8 cellular contexts compared by ENCODE assay signal in the genomic region with DNA sequence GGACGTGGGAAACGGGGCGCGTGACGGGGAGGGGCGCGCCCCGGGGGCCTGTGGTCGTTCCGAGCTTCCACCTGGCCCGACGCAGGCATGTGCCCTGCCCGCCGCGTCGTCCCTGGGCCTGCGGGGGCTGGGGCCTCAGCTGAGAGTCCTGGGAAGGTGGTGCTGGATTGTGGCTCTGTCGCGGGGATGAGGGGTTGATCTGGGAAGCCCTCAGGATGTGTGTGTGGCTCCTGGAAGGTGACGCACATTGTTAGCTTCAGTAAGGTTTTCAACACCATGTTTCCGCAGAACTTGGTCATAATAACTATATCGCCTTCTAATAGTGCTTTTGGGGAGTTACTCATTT.
DNase-seq lines count a peak whose midpoint lies in the region; ATAC-seq lines count a peak whose summit lies in the region.

No MANE protein-coding gene starts in this region.

- intact Hi-C loops in left ventricle myocardium superior (cut with micrococcal nuclease): no loop called here

- DNase-seq in activated T-cell treated with anti-CD3 and anti-CD28 coated beads, Interleukin-2, amount 50 U/mL, for 72 hours: peak in 1 of 2 donors; percentile 12
- DNase-seq in activated T-cell treated with anti-CD3 and anti-CD28 coated beads, Interleukin-2, amount 50 U/mL, for 48 hours: no peak
- DNase-seq in left ventricle myocardium superior (no peak), MV-4-11 (lab: John Stamatoyannopoulos, UW) (no peak), SKM-1 treated with dmso at 0.1 percent for 144 hours (lab: John Stamatoyannopoulos, UW; ENCODE audit: unreplicated experiment) (no peak)
- no peak for DNase-seq in stimulated activated effector memory CD8-positive, alpha-beta T cell treated with anti-CD3 and anti-CD28 coated beads, Interleukin-12 subunit alpha, Interleukin-12 subunit beta, amount 100 ng/mL, for 72 hours (ENCODE audit: low spot score in 2 of 2)

- ATAC-seq in activated T-cell treated with anti-CD3 and anti-CD28 coated beads, Interleukin-2, amount 50 U/mL, for 72 hours (replicated peaks in 1 of 2): peak; percentile 8 to 17
- ATAC-seq in HG03196 (IDR thresholded peaks at IDR 0.05; ENCODE audit: unreplicated experiment) (peak; percentile 13), left ventricle myocardium superior (peak; percentile 42)
- ATAC-seq in stimulated activated effector memory CD8-positive, alpha-beta T cell treated with anti-CD3 and anti-CD28 coated beads, Interleukin-12 subunit alpha, Interleukin-12 subunit beta, amount 100 ng/mL, for 72 hours: no peak

- H3K36me3 Mint-ChIP-seq in activated T-cell treated with anti-CD3 and anti-CD28 coated beads, Interleukin-2, amount 50 U/mL, for 72 hours (ENCODE audit: insufficient read depth in 2 of 2): peaks cover 5% of the 10 kb centered on the region in 2 donors
- peaks cover 7% of the 10 kb centered on the region for H3K36me3 Mint-ChIP-seq in activated naive CD8-positive, alpha-beta T cell
- H3K36me3 Mint-ChIP-seq in stimulated activated effector memory CD8-positive, alpha-beta T cell treated with anti-CD3 and anti-CD28 coated beads, Interleukin-12 subunit alpha, Interleukin-12 subunit beta, amount 100 ng/mL, for 72 hours: peaks cover 10% of the 10 kb centered on the region

- H3K4me3 Mint-ChIP-seq in activated T-cell treated with anti-CD3 and anti-CD28 coated beads, Interleukin-2, amount 50 U/mL, for 72 hours: peak overlapping the region; percentile 87 to 89
- H3K4me3 Mint-ChIP-seq in activated naive CD8-positive, alpha-beta T cell: peak overlapping the region; percentile 93
- peak overlapping the region; percentile 65 for H3K4me3 Mint-ChIP-seq in stimulated activated effector memory CD8-positive, alpha-beta T cell treated with anti-CD3 and anti-CD28 coated beads, Interleukin-12 subunit alpha, Interleukin-12 subunit beta, amount 100 ng/mL, for 72 hours

- peaks cover 20% of the 10 kb centered on the region for H3K4me1 Mint-ChIP-seq in activated T-cell treated with anti-CD3 and anti-CD28 coated beads, Interleukin-2, amount 50 U/mL, for 72 hours (ENCODE audit: low read depth)
- H3K4me1 Mint-ChIP-seq in activated naive CD8-positive, alpha-beta T cell (ENCODE audit: low read depth): peaks cover 27% of the 10 kb centered on the region
- H3K4me1 Mint-ChIP-seq in stimulated activated effector memory CD8-positive, alpha-beta T cell treated with anti-CD3 and anti-CD28 coated beads, Interleukin-12 subunit alpha, Interleukin-12 subunit beta, amount 100 ng/mL, for 72 hours: peaks cover 6% of the 10 kb centered on the region

- peak overlapping the region; percentile 82 for H3K27ac Mint-ChIP-seq in activated T-cell treated with anti-CD3 and anti-CD28 coated beads, Interleukin-2, amount 50 U/mL, for 72 hours
- H3K27ac Mint-ChIP-seq in activated naive CD8-positive, alpha-beta T cell: peak overlapping the region; percentile 92
- H3K27ac Mint-ChIP-seq in stimulated activated effector memory CD8-positive, alpha-beta T cell treated with anti-CD3 and anti-CD28 coated beads, Interleukin-12 subunit alpha, Interleukin-12 subunit beta, amount 100 ng/mL, for 72 hours: peak overlapping the region; percentile 83

- peaks cover 2% of the 10 kb centered on the region in 2 donors for H3K9me3 Mint-ChIP-seq in activated T-cell treated with anti-CD3 and anti-CD28 coated beads, Interleukin-2, amount 50 U/mL, for 72 hours
- H3K9me3 Mint-ChIP-seq in activated naive CD8-positive, alpha-beta T cell (ENCODE audit: low read depth): peaks cover 1% of the 10 kb centered on the region
- H3K9me3 Mint-ChIP-seq in stimulated activated effector memory CD8-positive, alpha-beta T cell treated with anti-CD3 and anti-CD28 coated beads, Interleukin-12 subunit alpha, Interleukin-12 subunit beta, amount 100 ng/mL, for 72 hours: no peaks in the 10 kb centered on the region

- H3K27me3 Mint-ChIP-seq in activated T-cell treated with anti-CD3 and anti-CD28 coated beads, Interleukin-2, amount 50 U/mL, for 72 hours (ENCODE audit: low read depth): no peaks in the 10 kb centered on the region
- no peaks in the 10 kb centered on the region for H3K27me3 Mint-ChIP-seq in activated naive CD8-positive, alpha-beta T cell
